Comparison of ENCODE assay signal across 8 cellular contexts in the genomic region with DNA sequence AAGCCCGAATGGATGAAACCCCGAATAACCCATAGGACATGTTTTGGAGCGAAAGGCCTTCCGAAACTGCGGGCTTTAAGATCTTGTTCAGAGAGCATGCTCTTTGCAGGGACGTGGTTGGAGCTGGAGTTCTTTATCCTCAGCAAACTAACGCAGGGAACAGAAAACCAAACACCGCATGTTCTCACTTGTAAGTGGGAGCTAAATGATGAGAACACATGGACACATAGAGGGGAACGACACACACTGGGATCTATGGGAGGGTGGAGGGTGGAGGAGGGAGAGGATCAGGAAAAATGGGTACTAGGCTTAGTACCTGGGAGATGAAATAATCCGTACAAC.
DNase-seq lines count a peak whose midpoint lies in the region; ATAC-seq, FAIRE-seq and TF ChIP-seq lines count a peak whose summit lies in the region.

No MANE protein-coding gene starts in this region.

- POLR2A ChIA-PET in H1 (lab: Charles Lee; ENCODE audit: partially characterized antibody) = interaction anchor here (1.5 kb wide), 1 partner anchor 16 kb away, joined by 4 read pairs; no protein-coding TSS in a partner anchor
- POLR2A ChIA-PET in naive thymus-derived CD4-positive, alpha-beta T cell (lab: Charles Lee) = interaction anchor here (0.6 to 1.6 kb wide), 4 partner anchors 12 to 643 kb away, joined by 3 to 5 read pairs (median 3); no protein-coding TSS in a partner anchor

- H3K36me3 Mint-ChIP-seq in T-helper 2 cell treated with Interferon-gamma antibody and Interleukin-4, amounts not matched to agents 5 μg/mL and 100 μg/mL, for 36 hours (ENCODE audit: low read depth) = no peaks in the 10 kb centered on the region
- peaks cover 0 to 5% (median 0%) of the 10 kb centered on the region in 5 donors for H3K36me3 Mint-ChIP-seq in naive thymus-derived CD4-positive, alpha-beta T cell

- no peak overlapping the region for H2BK120ac ChIP-seq in H1 (replicated peaks; ENCODE audit: low read depth, low read length)

- peak overlapping the region; percentile 62; the same call in 1 of the 2 replicates for H3K18ac ChIP-seq in H1 (ENCODE audit: extremely low read depth, low read length)

- H3K4me3 ChIP-seq in NT2/D1 (ENCODE audit: insufficient read length, low read depth) (peak overlapping the region; percentile 63), H1 (ENCODE audit: extremely low read depth in 1 of 4, insufficient read depth in 2 of 4, low read depth in 3 of 4, low read length in 4 of 4) (peak overlapping the region; percentile 43 to 80 (median 74))
- H3K4me3 ChIP-seq in naive thymus-derived CD4-positive, alpha-beta T cell (ENCODE audit: low read length) = peak overlapping the region; percentile 83

- no peaks in the 10 kb centered on the region for H4K20me1 ChIP-seq in H1 (replicated peaks in 1 of 2; ENCODE audit: control insufficient read depth in 1 of 2, insufficient read depth in 2 of 2, low read length in 2 of 2)

- H3K4ac ChIP-seq in H1 (replicated peaks; ENCODE audit: insufficient read length, low read depth, low read length) = no peak overlapping the region

- H3K23me2 ChIP-seq in H1 (ENCODE audit: low read depth, low read length) = peaks cover 3% of the 10 kb centered on the region; the same call in 1 of the 2 replicates

- ATAC-seq in naive thymus-derived CD4-positive, alpha-beta T cell = peak; percentile 1

- TF ChIP-seq RAD21 in H1 (IDR thresholded peaks at IDR 0.05 in 1 of 2, conservative IDR thresholded peaks at IDR 0.05 in 1 of 2; ENCODE audit: low read depth in 2 of 2, low read length in 2 of 2) = no peak

- H2BK5ac ChIP-seq in H1 (ENCODE audit: low read depth, low read length) = peak overlapping the region; percentile 69; the same call in 1 of the 2 replicates

- no peak for TF ChIP-seq EP300 in H1 (IDR thresholded peaks at IDR 0.05; ENCODE audit: borderline replicate concordance in 1 of 2, low read depth in 2 of 2, low read length in 2 of 2)

- peak overlapping the region; percentile 75 for H4K5ac ChIP-seq in H1 (ENCODE audit: insufficient read length, low read depth, low read length)

- no peak for DNase-seq in T-helper 2 cell treated with Interferon-gamma antibody and Interleukin-4, amounts not matched to agents 5 μg/mL and 100 μg/mL, for 36 hours (ENCODE audit: low spot score)
- DNase-seq in T-helper 2 cell (no peak), NT2/D1 (ENCODE audit: low read depth, low spot score) (no peak), H1 (ENCODE audit: low read depth in 1 of 2, low spot score in 2 of 2) (no peak), DMS 273 (lab: John Stamatoyannopoulos, UW; ENCODE audit: unreplicated experiment) (no peak), germinal center (ENCODE audit: low spot score) (no peak)
- DNase-seq in naive thymus-derived CD4-positive, alpha-beta T cell = no peak
- DNase-seq in activated CD4-positive, CD25-positive, alpha-beta regulatory T cell (lab: John Stamatoyannopoulos, UW) = no peak

- no peaks in the 10 kb centered on the region for H3K9me3 Mint-ChIP-seq in T-helper 2 cell treated with Interferon-gamma antibody and Interleukin-4, amounts not matched to agents 5 μg/mL and 100 μg/mL, for 36 hours
- H3K9me3 Mint-ChIP-seq in naive thymus-derived CD4-positive, alpha-beta T cell = peaks cover 0 to 6% (median 0%) of the 10 kb centered on the region in 11 donors

- no peaks in the 10 kb centered on the region for H3K4me1 ChIP-seq in NT2/D1 (ENCODE audit: insufficient read depth, insufficient read length)
- H3K4me1 ChIP-seq in H1 (replicated peaks in 1 of 4; ENCODE audit: control insufficient read depth in 3 of 4, insufficient read depth in 4 of 4, low read length in 3 of 4) = peaks cover 1 to 9% (median 5%) of the 10 kb centered on the region in 4 experiments; a peak in 6 of 7 replicates
- H3K4me1 ChIP-seq in naive thymus-derived CD4-positive, alpha-beta T cell (ENCODE audit: control insufficient read depth in 2 of 2, insufficient read depth in 2 of 2, low read length in 2 of 2) = peaks cover 0 to 3% of the 10 kb centered on the region in 2 donors

- no peak overlapping the region for H4K91ac ChIP-seq in H1 (replicated peaks; ENCODE audit: insufficient read length, low read length)

- TF ChIP-seq CTCF in H1 (IDR thresholded peaks at IDR 0.05; ENCODE audit: control extremely low read depth in 1 of 3, insufficient read depth in 1 of 3, low read depth in 1 of 3, low read length in 3 of 3) = no peak

- H3K36me3 ChIP-seq in NT2/D1 (ENCODE audit: insufficient read depth, insufficient read length, low read length) (no peaks in the 10 kb centered on the region), H1 (ENCODE audit: control insufficient read depth in 2 of 4, insufficient read depth in 4 of 4, low read length in 3 of 4) (no peaks in the 10 kb centered on the region)
- H3K36me3 ChIP-seq in naive thymus-derived CD4-positive, alpha-beta T cell (ENCODE audit: control insufficient read depth in 2 of 3, insufficient read depth in 3 of 3, low read length in 3 of 3) = peaks cover 0 to 3% (median 0%) of the 10 kb centered on the region in 3 experiments

- H3K4me2 ChIP-seq in H1 (ENCODE audit: insufficient read depth in 1 of 2, low read depth in 2 of 2, low read length in 2 of 2) = peak overlapping the region; percentile 69 to 72

- peak overlapping the region; percentile 88 for H3K27ac ChIP-seq in H1 (ENCODE audit: low read depth, low read length)
- peak overlapping the region; percentile 78 for H3K27ac ChIP-seq in naive thymus-derived CD4-positive, alpha-beta T cell (ENCODE audit: low read depth, low read length)

- no peaks in the 10 kb centered on the region for H3K27me3 ChIP-seq in NT2/D1 (ENCODE audit: insufficient read depth, insufficient read length)
- no peaks in the 10 kb centered on the region for H3K27me3 ChIP-seq in H1 (replicated peaks in 1 of 4; ENCODE audit: control insufficient read depth in 3 of 4, extremely low read depth in 1 of 4, insufficient read depth in 3 of 4, low read length in 3 of 4)
- H3K27me3 ChIP-seq in naive thymus-derived CD4-positive, alpha-beta T cell (ENCODE audit: control insufficient read depth in 2 of 2, insufficient read depth in 2 of 2, low read length in 2 of 2) = no peaks in the 10 kb centered on the region

- no peak overlapping the region for H3K56ac ChIP-seq in H1 (replicated peaks; ENCODE audit: insufficient read length, low read depth, low read length)

- no peak overlapping the region for H2AK5ac ChIP-seq in H1 (ENCODE audit: low read depth, low read length)

- intact Hi-C loops in naive thymus-derived CD4-positive, alpha-beta T cell (cut with micrococcal nuclease) = loop anchor here (1.0 to 10.0 kb wide), 7 partner anchors 148 to 644 kb away; a partner anchor contains a TSS

- peaks cover 16% of the 10 kb centered on the region for H3K4me1 Mint-ChIP-seq in T-helper 2 cell treated with Interferon-gamma antibody and Interleukin-4, amounts not matched to agents 5 μg/mL and 100 μg/mL, for 36 hours (ENCODE audit: low read depth)
- peaks cover 13 to 57% (median 43%) of the 10 kb centered on the region in 7 donors for H3K4me1 Mint-ChIP-seq in naive thymus-derived CD4-positive, alpha-beta T cell

- H3K14ac ChIP-seq in H1 (ENCODE audit: insufficient read length) = no peak overlapping the region

- H2AFZ ChIP-seq in H1 (ENCODE audit: low read length) = peak overlapping the region; percentile 76

- WGBS in H1 (ENCODE audit: extremely low coverage in 1 of 2, insufficient coverage in 1 of 2, insufficient read length in 1 of 2, insufficient replicate concordance in 2 of 2, low coverage in 1 of 2, low lambda C conversion rate in 2 of 2, missing lambda C conversion rate in 1 of 2), 2 experiments = 30% methylated on average over 10 of the region's 10 CpGs; no CpG with 5 or more reads in 1 of the 2 experiments

- H3K9ac ChIP-seq in NT2/D1 (ENCODE audit: insufficient read length, low read depth) (peak overlapping the region; percentile 79), H1 (replicated peaks in 1 of 4; ENCODE audit: extremely low read depth in 1 of 4, low read depth in 3 of 4, low read length in 3 of 4) (peak overlapping the region in 3 of 4 experiments; percentile 36 to 78 (median 77); a peak in 6 of 7 replicates)

- no peak for TF ChIP-seq POLR2A in H1 (IDR thresholded peaks at IDR 0.05; ENCODE audit: control extremely low read depth in 1 of 2, low read depth in 2 of 2, low read length in 2 of 2)

- H3K9me3 ChIP-seq in NT2/D1 (ENCODE audit: insufficient read depth, low read length) (no peaks in the 10 kb centered on the region), H1 (ENCODE audit: insufficient read depth in 2 of 2, low read depth in 1 of 2, low read length in 1 of 2) (no peaks in the 10 kb centered on the region)
- H3K9me3 ChIP-seq in naive thymus-derived CD4-positive, alpha-beta T cell (ENCODE audit: control insufficient read depth in 2 of 3, low read length in 3 of 3) = no peaks in the 10 kb centered on the region

- H3K23ac ChIP-seq in H1 (ENCODE audit: insufficient read length) = no peak overlapping the region

- H2BK12ac ChIP-seq in H1 (ENCODE audit: low read depth, low read length) = no peak overlapping the region; the same call in 1 of the 2 replicates

- no peaks in the 10 kb centered on the region; the same call in 1 of the 2 replicates for H3K79me1 ChIP-seq in H1 (ENCODE audit: low read depth, low read length)

- H4K8ac ChIP-seq in H1 (ENCODE audit: extremely low read depth, insufficient read depth, low read length) = no peak overlapping the region

- CTCF ChIA-PET in H1 (lab: Charles Lee; ENCODE audit: partially characterized antibody) = interaction anchor here (0.8 to 6.5 kb wide), 3 partner anchors 12 to 599 kb away, joined by 3 to 40 read pairs (median 3); no protein-coding TSS in a partner anchor
- CTCF ChIA-PET in naive thymus-derived CD4-positive, alpha-beta T cell (lab: Charles Lee) = no interaction called here

- peak overlapping the region; percentile 83 for H3K4me3 Mint-ChIP-seq in T-helper 2 cell treated with Interferon-gamma antibody and Interleukin-4, amounts not matched to agents 5 μg/mL and 100 μg/mL, for 36 hours
- peak overlapping the region; percentile 84 to 97 (median 92) for H3K4me3 Mint-ChIP-seq in naive thymus-derived CD4-positive, alpha-beta T cell

- H3K27ac Mint-ChIP-seq in T-helper 2 cell treated with Interferon-gamma antibody and Interleukin-4, amounts not matched to agents 5 μg/mL and 100 μg/mL, for 36 hours = peak overlapping the region; percentile 88
- peak overlapping the region; percentile 86 to 100 (median 98) for H3K27ac Mint-ChIP-seq in naive thymus-derived CD4-positive, alpha-beta T cell

- H2BK15ac ChIP-seq in H1 (ENCODE audit: low read length) = no peak overlapping the region

- H3K27me3 Mint-ChIP-seq in T-helper 2 cell treated with Interferon-gamma antibody and Interleukin-4, amounts not matched to agents 5 μg/mL and 100 μg/mL, for 36 hours (ENCODE audit: low read depth) = peaks cover 10% of the 10 kb centered on the region
- peaks cover 0 to 20% (median 0%) of the 10 kb centered on the region in 5 donors for H3K27me3 Mint-ChIP-seq in naive thymus-derived CD4-positive, alpha-beta T cell

- H3K79me2 ChIP-seq in H1 (ENCODE audit: control insufficient read depth in 1 of 2, insufficient read depth in 2 of 2, low read length in 2 of 2) = no peaks in the 10 kb centered on the region

- no peak for FAIRE-seq in H1 (lab: Jason Lieb, UNC)

- 0 out of 2 replicates have a peak overlapping the region, but pooled peaks have one; percentile 7 for H2BK20ac ChIP-seq in H1 (ENCODE audit: low read length)

TF ChIP-seq in H1, 55 proteins besides CTCF, POLR2A, EP300 and RAD21 (continues in another document):
- TF ChIP-seq PHF8 (conservative IDR thresholded peaks at IDR 0.05; ENCODE audit: low read depth, low read length) = no peak
- TF ChIP-seq EZH2 (IDR thresholded peaks at IDR 0.05; ENCODE audit: low read depth, low read length, severe bottlenecking) = no peak
